Comparison of ENCODE assay signal across 19 cellular contexts in genomic region chr1:169238506-169238905, GRCh38.
A peak's percentile ranks its signal among the peaks of the same experiment; 100 is the strongest.
DNase-seq lines count a peak whose midpoint lies in the region; ATAC-seq and TF ChIP-seq lines count a peak whose summit lies in the region.
"Had no signal": no experiment of that assay in that cellular context is flagged by ENCODE, and none has a peak within 500 bp of the region (broad histone marks: within the 10 kb centered on the region; RNA-seq: fewer than 3 reads in every experiment).

No MANE protein-coding gene starts in this region.

- H3K27me3 ChIP-seq in heart left ventricle: no peaks in the 10 kb centered on the region
- H3K27me3 ChIP-seq: dorsolateral prefrontal cortex, neutrophil, tibial nerve had no signal

- no peaks in the 10 kb centered on the region for H3K9me3 Mint-ChIP-seq in activated naive CD8-positive, alpha-beta T cell treated with anti-CD3 and anti-CD28 coated beads, Interleukin-2, amount 50 U/mL, for 24 hours
- no peaks in the 10 kb centered on the region for H3K9me3 Mint-ChIP-seq in activated T-helper 2 cell treated with anti-CD3 and anti-CD28 coated beads, Interferon-gamma antibody, Interleukin-2, Interleukin-4, amounts not matched to agents 10 μg/mL and 5 μg/mL and 100 μg/mL, durations not matched to agents 14 hours and 24 hours and 36 hours
- peaks cover 2% of the 10 kb centered on the region for H3K9me3 Mint-ChIP-seq in glutamatergic neuron (ENCODE audit: unreplicated experiment)
- H3K9me3 Mint-ChIP-seq: brain; GM23338; stimulated activated naive B cell treated with anti-CD40 and anti-IgM and Interleukin-4, amounts not matched to agents 10 μg/mL and 1 μg/mL and 100 μg/mL, for 72 hours had no signal

- TF ChIP-seq CTCF in heart left ventricle (IDR thresholded peaks at IDR 0.05) (no peak), glutamatergic neuron (IDR thresholded peaks at IDR 0.05; ENCODE audit: partially characterized antibody, unreplicated experiment) (no peak)

- TF ChIP-seq POLR2A in heart left ventricle (IDR thresholded peaks at IDR 0.05): no peak

- peak in 3 of 4 donors; percentile 34 to 73 (median 54) for ATAC-seq in heart left ventricle
- ATAC-seq in activated naive CD8-positive, alpha-beta T cell treated with anti-CD3 and anti-CD28 coated beads, Interleukin-2, amount 50 U/mL, for 24 hours: peak; percentile 78
- ATAC-seq: GM23338; right cardiac atrium; stimulated activated naive B cell treated with anti-CD40 and anti-IgM and Interleukin-4, amounts not matched to agents 10 μg/mL and 1 μg/mL and 100 μg/mL, for 72 hours had no signal

- DNase-seq in heart left ventricle: no peak
- no peak for DNase-seq in cardiac septum (ENCODE audit: low spot score)
- no peak for DNase-seq in activated naive CD8-positive, alpha-beta T cell treated with anti-CD3 and anti-CD28 coated beads, Interleukin-2, amount 50 U/mL, for 24 hours
- peak; percentile 10 for DNase-seq in fibroblast of peridontal ligament (ENCODE audit: extremely low read depth)
- peak; percentile 16 for DNase-seq in stromal cell of bone marrow (ENCODE audit: low read depth)
- no peak for DNase-seq in activated T-helper 2 cell treated with anti-CD3 and anti-CD28 coated beads, Interferon-gamma antibody, Interleukin-2, Interleukin-4, amounts not matched to agents 10 μg/mL and 5 μg/mL and 100 μg/mL, durations not matched to agents 14 hours and 24 hours and 36 hours (ENCODE audit: low spot score)
- no peak for DNase-seq in cerebellar cortex (ENCODE audit: low spot score)
- no peak for DNase-seq in glutamatergic neuron
- DNase-seq: dorsolateral prefrontal cortex; NCI-H1048; NCI-H2081 treated with DMSO at 0.1 percent for 48 hours; right cardiac atrium; RPMI8226; stimulated activated naive B cell treated with anti-CD40 and anti-IgM and Interleukin-4, amounts not matched to agents 10 μg/mL and 1 μg/mL and 100 μg/mL, for 72 hours had no signal

- no peaks in the 10 kb centered on the region for H3K27me3 Mint-ChIP-seq in activated naive CD8-positive, alpha-beta T cell treated with anti-CD3 and anti-CD28 coated beads, Interleukin-2, amount 50 U/mL, for 24 hours
- no peaks in the 10 kb centered on the region for H3K27me3 Mint-ChIP-seq in activated T-helper 2 cell treated with anti-CD3 and anti-CD28 coated beads, Interferon-gamma antibody, Interleukin-2, Interleukin-4, amounts not matched to agents 10 μg/mL and 5 μg/mL and 100 μg/mL, durations not matched to agents 14 hours and 24 hours and 36 hours (ENCODE audit: low read depth)
- peaks cover 2% of the 10 kb centered on the region for H3K27me3 Mint-ChIP-seq in glutamatergic neuron (ENCODE audit: unreplicated experiment)
- H3K27me3 Mint-ChIP-seq: stimulated activated naive B cell treated with anti-CD40 and anti-IgM and Interleukin-4, amounts not matched to agents 10 μg/mL and 1 μg/mL and 100 μg/mL, for 72 hours had no signal

- peaks cover 4 to 44% (median 13%) of the 10 kb centered on the region in 12 donors for H3K4me1 ChIP-seq in heart left ventricle

- H3K27ac Mint-ChIP-seq in activated naive CD8-positive, alpha-beta T cell treated with anti-CD3 and anti-CD28 coated beads, Interleukin-2, amount 50 U/mL, for 24 hours: no peak overlapping the region
- no peak overlapping the region for H3K27ac Mint-ChIP-seq in activated T-helper 2 cell treated with anti-CD3 and anti-CD28 coated beads, Interferon-gamma antibody, Interleukin-2, Interleukin-4, amounts not matched to agents 10 μg/mL and 5 μg/mL and 100 μg/mL, durations not matched to agents 14 hours and 24 hours and 36 hours
- H3K27ac Mint-ChIP-seq in glutamatergic neuron (ENCODE audit: unreplicated experiment): no peak overlapping the region
- H3K27ac Mint-ChIP-seq: GM23338; stimulated activated naive B cell treated with anti-CD40 and anti-IgM and Interleukin-4, amounts not matched to agents 10 μg/mL and 1 μg/mL and 100 μg/mL, for 72 hours had no signal

- peak overlapping the region in 1 of 12 donors; percentile 13 for H3K27ac ChIP-seq in heart left ventricle
- H3K27ac ChIP-seq: dorsolateral prefrontal cortex, neutrophil, tibial nerve had no signal

- H3K4me1 Mint-ChIP-seq in activated naive CD8-positive, alpha-beta T cell treated with anti-CD3 and anti-CD28 coated beads, Interleukin-2, amount 50 U/mL, for 24 hours: peaks cover 13% of the 10 kb centered on the region
- peaks cover 14% of the 10 kb centered on the region for H3K4me1 Mint-ChIP-seq in activated T-helper 2 cell treated with anti-CD3 and anti-CD28 coated beads, Interferon-gamma antibody, Interleukin-2, Interleukin-4, amounts not matched to agents 10 μg/mL and 5 μg/mL and 100 μg/mL, durations not matched to agents 14 hours and 24 hours and 36 hours (ENCODE audit: low read depth)
- H3K4me1 Mint-ChIP-seq in glutamatergic neuron (ENCODE audit: low read depth, unreplicated experiment): no peaks in the 10 kb centered on the region
- H3K4me1 Mint-ChIP-seq: stimulated activated naive B cell treated with anti-CD40 and anti-IgM and Interleukin-4, amounts not matched to agents 10 μg/mL and 1 μg/mL and 100 μg/mL, for 72 hours had no signal

- no peaks in the 10 kb centered on the region for H3K36me3 ChIP-seq in heart left ventricle
- H3K36me3 ChIP-seq: neutrophil had no signal

- H3K4me3 ChIP-seq in heart left ventricle: no peak overlapping the region
- H3K4me3 ChIP-seq: dorsolateral prefrontal cortex, GM23338, lung, tibial nerve had no signal

- H3K36me3 Mint-ChIP-seq in activated naive CD8-positive, alpha-beta T cell treated with anti-CD3 and anti-CD28 coated beads, Interleukin-2, amount 50 U/mL, for 24 hours (ENCODE audit: low read depth): peaks cover 7% of the 10 kb centered on the region
- no peaks in the 10 kb centered on the region for H3K36me3 Mint-ChIP-seq in activated T-helper 2 cell treated with anti-CD3 and anti-CD28 coated beads, Interferon-gamma antibody, Interleukin-2, Interleukin-4, amounts not matched to agents 10 μg/mL and 5 μg/mL and 100 μg/mL, durations not matched to agents 14 hours and 24 hours and 36 hours (ENCODE audit: low read depth)
- H3K36me3 Mint-ChIP-seq in glutamatergic neuron (ENCODE audit: unreplicated experiment): no peaks in the 10 kb centered on the region

- no peaks in the 10 kb centered on the region for H3K9me3 ChIP-seq in heart left ventricle
- H3K9me3 ChIP-seq: neutrophil, tibial nerve had no signal

- intact Hi-C loops in heart left ventricle (cut with DNase I): no loop called here
- intact Hi-C loops in cardiac septum (cut with DNase I): no loop called here
- intact Hi-C loops in activated T-helper 2 cell treated with anti-CD3 and anti-CD28 coated beads, Interferon-gamma antibody, Interleukin-2, Interleukin-4, amounts not matched to agents 10 μg/mL and 5 μg/mL and 100 μg/mL, durations not matched to agents 14 hours and 24 hours and 36 hours (cut with micrococcal nuclease): no loop called here

- no peak overlapping the region for H3K4me3 Mint-ChIP-seq in activated naive CD8-positive, alpha-beta T cell treated with anti-CD3 and anti-CD28 coated beads, Interleukin-2, amount 50 U/mL, for 24 hours
- H3K4me3 Mint-ChIP-seq in activated T-helper 2 cell treated with anti-CD3 and anti-CD28 coated beads, Interferon-gamma antibody, Interleukin-2, Interleukin-4, amounts not matched to agents 10 μg/mL and 5 μg/mL and 100 μg/mL, durations not matched to agents 14 hours and 24 hours and 36 hours (ENCODE audit: low read depth): no peak overlapping the region
- H3K4me3 Mint-ChIP-seq in glutamatergic neuron (ENCODE audit: unreplicated experiment): no peak overlapping the region
- H3K4me3 Mint-ChIP-seq: brain; GM23338; stimulated activated naive B cell treated with anti-CD40 and anti-IgM and Interleukin-4, amounts not matched to agents 10 μg/mL and 1 μg/mL and 100 μg/mL, for 72 hours had no signal

- 56 to 73% (median 66%) methylated on average over 3 of the region's 3 CpGs for WGBS in heart left ventricle, 4 donors

Comparison
In these comparisons a context has a peak if more than half of its experiments do, and no peak if none do; other contexts are left out.
1. DNase-seq: peak in fibroblast of peridontal ligament (single experiment) and stromal cell of bone marrow (single experiment); none in heart left ventricle (0 of 5), cardiac septum (single experiment), activated naive CD8-positive, alpha-beta T cell treated with anti-CD3 and anti-CD28 coated beads, Interleukin-2, amount 50 U/mL, for 24 hours (single experiment), activated T-helper 2 cell treated with anti-CD3 and anti-CD28 coated beads, Interferon-gamma antibody, Interleukin-2, Interleukin-4, amounts not matched to agents 10 μg/mL and 5 μg/mL and 100 μg/mL, durations not matched to agents 14 hours and 24 hours and 36 hours (single experiment), cerebellar cortex (single experiment) and glutamatergic neuron (single experiment).